ENCODE assay signal across 15 cellular contexts in genomic region chr11:11975201-11976092, GRCh38. TPM values are rescaled to one million over a fixed set of nuclear protein-coding genes. Genes with fewer than 3 reads are reported as not detected.
A peak's percentile ranks its signal among the peaks of the same experiment; 100 is the strongest.
DNase-seq lines count a peak whose midpoint lies in the region; ATAC-seq and TF ChIP-seq lines count a peak whose summit lies in the region.
"Had no signal": no experiment of that assay in that cellular context is flagged by ENCODE, and none has a peak within 500 bp of the region (broad histone marks: within the 10 kb centered on the region; RNA-seq: fewer than 3 reads in every experiment).

No MANE protein-coding gene starts in this region.

- no peak for TF ChIP-seq POLR2A in vagina (IDR thresholded peaks at IDR 0.05)

- no peak for TF ChIP-seq CTCF in heart right ventricle (IDR thresholded peaks at IDR 0.05)
- no peak for TF ChIP-seq CTCF in lower lobe of right lung (IDR thresholded peaks at IDR 0.05)
- no peak for TF ChIP-seq CTCF in vagina (IDR thresholded peaks at IDR 0.05)

- H3K27me3 ChIP-seq in heart right ventricle, result no peaks in the 10 kb centered on the region
- H3K27me3 ChIP-seq in lower lobe of right lung (ENCODE audit: low read depth), result no peaks in the 10 kb centered on the region
- H3K27me3 ChIP-seq in vagina, result no peaks in the 10 kb centered on the region

- no peak for ATAC-seq in heart right ventricle
- no peak for ATAC-seq in left cardiac atrium
- no peak for ATAC-seq in lower lobe of right lung
- ATAC-seq: stimulated activated naive B cell treated with anti-CD40 and anti-IgM and Interleukin-4, amounts not matched to agents 10 μg/mL and 1 μg/mL and 100 μg/mL, for 72 hours had no signal

- H3K9me3 Mint-ChIP-seq in immature natural killer cell, result no peaks in the 10 kb centered on the region
- H3K9me3 Mint-ChIP-seq: T-cell had no signal

- H3K27ac ChIP-seq in heart right ventricle (peak overlapping the region in 8 of 10 donors; percentile 76 to 92 (median 86)), angular gyrus (ENCODE audit: low read depth, low read length) (peak overlapping the region; percentile 32), lower lobe of right lung (peak overlapping the region; percentile 36), vagina (peak overlapping the region; percentile 72)
- H3K27ac ChIP-seq: KMS-11 had no signal

- intact Hi-C loops in heart right ventricle (cut with DNase I), result loop anchor here in 3 of 10 donors (5.0 to 10.0 kb wide), 3 partner anchors 42 to 49 kb away; no protein-coding TSS in a partner anchor
- intact Hi-C loops in left cardiac atrium (cut with DNase I), result loop anchor here in 1 of 2 donors (10.0 kb wide), 1 partner anchor 49 kb away; no protein-coding TSS in a partner anchor
- intact Hi-C loops in lower lobe of right lung (cut with DNase I), result no loop called here
- intact Hi-C loops in vagina (cut with DNase I), result loop anchor here (10.0 kb wide), 1 partner anchor 69 kb away; no protein-coding TSS in a partner anchor

- DNase-seq in heart right ventricle (no peak), left cardiac atrium (no peak), lower lobe of right lung (no peak), vagina (ENCODE audit: extremely low spot score in 2 of 2) (peak in 1 of 2 donors; percentile 84), immature natural killer cell (no peak), anterior cingulate cortex (lab: John Stamatoyannopoulos, UW) (no peak), OCI-M2 (lab: John Stamatoyannopoulos, UW; ENCODE audit: unreplicated experiment) (no peak)
- DNase-seq: amygdala; GDM1; NCI-H526 treated with DMSO at 0.1 percent for 48 hours; stimulated activated naive B cell treated with anti-CD40 and anti-IgM and Interleukin-4, amounts not matched to agents 10 μg/mL and 1 μg/mL and 100 μg/mL, for 72 hours had no signal

- no peak overlapping the region for H3K4me3 Mint-ChIP-seq in immature natural killer cell
- H3K4me3 Mint-ChIP-seq: B cell; stimulated activated naive B cell treated with anti-CD40 and anti-IgM and Interleukin-4, amounts not matched to agents 10 μg/mL and 1 μg/mL and 100 μg/mL, for 72 hours; T-cell had no signal

- no peak overlapping the region for H3K27ac Mint-ChIP-seq in immature natural killer cell
- H3K27ac Mint-ChIP-seq: B cell; stimulated activated naive B cell treated with anti-CD40 and anti-IgM and Interleukin-4, amounts not matched to agents 10 μg/mL and 1 μg/mL and 100 μg/mL, for 72 hours; T-cell had no signal

- H3K9me3 ChIP-seq in heart right ventricle (no peaks in the 10 kb centered on the region), lower lobe of right lung (no peaks in the 10 kb centered on the region), vagina (no peaks in the 10 kb centered on the region)

- H3K36me3 ChIP-seq in heart right ventricle (no peaks in the 10 kb centered on the region), lower lobe of right lung (no peaks in the 10 kb centered on the region), vagina (no peaks in the 10 kb centered on the region)

- H3K36me3 Mint-ChIP-seq in immature natural killer cell, result no peaks in the 10 kb centered on the region
- H3K36me3 Mint-ChIP-seq: T-cell had no signal

- peaks cover 0 to 1% of the 10 kb centered on the region in 2 donors for H3K4me1 Mint-ChIP-seq in immature natural killer cell
- H3K4me1 Mint-ChIP-seq: B cell had no signal

- WGBS in heart right ventricle, 2 donors, result 74 to 75% methylated on average over 11 of the region's 11 CpGs

- H3K4me3 ChIP-seq in heart right ventricle (no peak overlapping the region), lower lobe of right lung (no peak overlapping the region), vagina (no peak overlapping the region)

- peaks cover 1 to 8% (median 2%) of the 10 kb centered on the region in 3 donors for H3K27me3 Mint-ChIP-seq in immature natural killer cell (ENCODE audit: low read depth in 3 of 3)
- H3K27me3 Mint-ChIP-seq: stimulated activated naive B cell treated with anti-CD40 and anti-IgM and Interleukin-4, amounts not matched to agents 10 μg/mL and 1 μg/mL and 100 μg/mL, for 72 hours had no signal

- H3K4me1 ChIP-seq in heart right ventricle (peaks cover 78 to 100% (median 99%) of the 10 kb centered on the region in 9 donors), lower lobe of right lung (peaks cover 69% of the 10 kb centered on the region), vagina (peaks cover 84% of the 10 kb centered on the region)

RNA-seq across cellular contexts. Expression of gene DKK3, which starts 33.0 kb away (rescaled TPM):
- total RNA-seq in heart right ventricle (1,000 to 10,000 TPM in 1 of 10 donors, 100 to 1,000 TPM in 9; 314 to 1,034 (median 652) TPM), left cardiac atrium (1,000 to 10,000 TPM; 1,563 to 1,610 TPM), lower lobe of right lung (111 TPM), vagina (110 TPM)
- polyA plus RNA-seq in heart right ventricle (100 to 1,000 TPM; 113 to 254 TPM), immature natural killer cell (under 1 TPM in 2 of 3 donors, not detected in 1; 0.31 to 0.76 TPM)
- total RNA-seq: B cell had no signal

Comparison
In these comparisons a context has a peak if more than half of its experiments do, and no peak if none do; other contexts are left out.
1. H3K27ac ChIP-seq: peak in every context shown above with its lines; median percentile 86 in heart right ventricle; 72 in vagina; 36 in lower lobe of right lung; 32 in angular gyrus.